ENCODE assay signal across 9 cellular contexts in genomic region chr1:156356262-156356874, GRCh38. TPM values are rescaled to one million over a fixed set of nuclear protein-coding genes. Genes with fewer than 3 reads are reported as not detected.
A peak's percentile ranks its signal among the peaks of the same experiment; 100 is the strongest.
DNase-seq lines count a peak whose midpoint lies in the region; ATAC-seq, FAIRE-seq and TF ChIP-seq lines count a peak whose summit lies in the region.
"Had no signal": no experiment of that assay in that cellular context is flagged by ENCODE, and none has a peak within 500 bp of the region (broad histone marks: within the 10 kb centered on the region; RNA-seq: fewer than 3 reads in every experiment).

No MANE protein-coding gene starts in this region.

- TF ChIP-seq POLR2A in GM12892 (IDR thresholded peaks at IDR 0.05; ENCODE audit: low read depth, low read length) = no peak

- H3K9me3 Mint-ChIP-seq in activated T-cell treated with anti-CD3 and anti-CD28 coated beads, Interleukin-2, amount 50 U/mL, for 24 hours = no peaks in the 10 kb centered on the region
- H3K9me3 Mint-ChIP-seq: activated T-helper 2 cell treated with anti-CD3 and anti-CD28 coated beads, Interferon-gamma antibody, Interleukin-2, Interleukin-4, amounts not matched to agents 10 μg/mL and 5 μg/mL and 100 μg/mL, durations not matched to agents 14 hours and 24 hours and 36 hours had no signal

- H3K4me1 Mint-ChIP-seq in activated T-cell treated with anti-CD3 and anti-CD28 coated beads, Interleukin-2, amount 50 U/mL, for 24 hours (ENCODE audit: low read depth) = peaks cover 17% of the 10 kb centered on the region

- H3K36me3 Mint-ChIP-seq in activated T-cell treated with anti-CD3 and anti-CD28 coated beads, Interleukin-2, amount 50 U/mL, for 24 hours (ENCODE audit: low read depth) = no peaks in the 10 kb centered on the region

- no peak overlapping the region for H3K27ac Mint-ChIP-seq in activated T-cell treated with anti-CD3 and anti-CD28 coated beads, Interleukin-2, amount 50 U/mL, for 24 hours
- H3K27ac Mint-ChIP-seq: activated T-helper 2 cell treated with anti-CD3 and anti-CD28 coated beads, Interferon-gamma antibody, Interleukin-2, Interleukin-4, amounts not matched to agents 10 μg/mL and 5 μg/mL and 100 μg/mL, durations not matched to agents 14 hours and 24 hours and 36 hours had no signal

- DNase-seq in activated T-cell treated with anti-CD3 and anti-CD28 coated beads, Interleukin-2, amount 50 U/mL, for 24 hours = no peak
- DNase-seq in activated T-cell treated with anti-CD3 and anti-CD28 coated beads, Interleukin-2, amount 50 U/mL, for 1 hour = no peak
- DNase-seq in NCI-H69 (lab: John Stamatoyannopoulos, UW) (peak; percentile 28), left colon (no peak), GM12892 (ENCODE audit: insufficient read length) (no peak)

- FAIRE-seq in GM12892 (lab: Jason Lieb, UNC) = no peak

- H3K27me3 Mint-ChIP-seq in activated T-cell treated with anti-CD3 and anti-CD28 coated beads, Interleukin-2, amount 50 U/mL, for 24 hours = peaks cover 21% of the 10 kb centered on the region

- intact Hi-C loops in left colon (cut with DNase I, micrococcal nuclease) = no loop called here

- ATAC-seq in left colon = peak; percentile 5
- no peak for ATAC-seq in GM19035 (IDR thresholded peaks at IDR 0.05; ENCODE audit: unreplicated experiment)

- H3K4me3 Mint-ChIP-seq in activated T-cell treated with anti-CD3 and anti-CD28 coated beads, Interleukin-2, amount 50 U/mL, for 24 hours = peak overlapping the region; percentile 6

RNA-seq across cellular contexts. Expression of gene RHBG, which starts 12.6 kb away (rescaled TPM):
- total RNA-seq in left colon = not detected
- 0.85 TPM for polyA plus RNA-seq in GM12892 (2012; ENCODE audit: missing spikeins)
- total RNA-seq: activated T-helper 2 cell treated with anti-CD3 and anti-CD28 coated beads, Interferon-gamma antibody, Interleukin-2, Interleukin-4, amounts not matched to agents 10 μg/mL and 5 μg/mL and 100 μg/mL, durations not matched to agents 14 hours and 24 hours and 36 hours; fibroblast of villous mesenchyme had no signal

RNA-seq across cellular contexts. Expression of gene TSACC, which starts 18.0 kb away (rescaled TPM):
- total RNA-seq in left colon = not detected
- 0.74 TPM for polyA plus RNA-seq in GM12892 (2012; ENCODE audit: missing spikeins)
- total RNA-seq: body of pancreas, fibroblast of villous mesenchyme had no signal

RNA-seq across cellular contexts. Expression of gene CCT3, which starts 18.3 kb away (rescaled TPM):
- total RNA-seq in left colon = 100 to 1,000 TPM; 116 to 119 TPM
- 252 TPM for polyA plus RNA-seq in GM12892 (2012; ENCODE audit: missing spikeins)

RNA-seq across cellular contexts. Expression of gene VHLL, which starts 57.3 kb away (rescaled TPM):
- not detected for total RNA-seq in left colon
- not detected for polyA plus RNA-seq in GM12892 (2012; ENCODE audit: missing spikeins)
- total RNA-seq: activated T-helper 2 cell treated with anti-CD3 and anti-CD28 coated beads, Interferon-gamma antibody, Interleukin-2, Interleukin-4, amounts not matched to agents 10 μg/mL and 5 μg/mL and 100 μg/mL, durations not matched to agents 14 hours and 24 hours and 36 hours; body of pancreas; fibroblast of villous mesenchyme had no signal
